Comparison of ENCODE assay signal across 8 cellular contexts in genomic region chr15:74873756-74874424, GRCh38. TPM values are rescaled to one million over a fixed set of nuclear protein-coding genes. Genes with fewer than 3 reads are reported as not detected.
A peak's percentile ranks its signal among the peaks of the same experiment; 100 is the strongest.
DNase-seq lines count a peak whose midpoint lies in the region; ATAC-seq, FAIRE-seq and TF ChIP-seq lines count a peak whose summit lies in the region.

No MANE protein-coding gene starts in this region.

- H3K36me3 ChIP-seq in RWPE2 (ENCODE audit: low read depth) (peaks cover 5% of the 10 kb centered on the region; the same call in 1 of the 2 replicates), endodermal cell (ENCODE audit: control insufficient read depth, insufficient read depth, low read length) (peaks cover 6% of the 10 kb centered on the region)

- 44 to 50% methylated on average over 12 to 16 of the region's 16 CpGs for WGBS in endodermal cell (ENCODE audit: insufficient coverage in 1 of 2, insufficient read length in 1 of 2), 2 experiments

- no peak for FAIRE-seq in GM12891 (lab: Jason Lieb, UNC)

- H3K9me3 Mint-ChIP-seq in endodermal cell (peaks cover 2% of the 10 kb centered on the region), nephron progenitor cell (no peaks in the 10 kb centered on the region)

- no peak for TF ChIP-seq POLR2A in GM12891 (IDR thresholded peaks at IDR 0.05; ENCODE audit: low read depth, low read length)

- H3K4me1 ChIP-seq in RWPE2 (ENCODE audit: insufficient read depth, poor library complexity, severe bottlenecking): peaks cover 21% of the 10 kb centered on the region
- peaks cover 7% of the 10 kb centered on the region for H3K4me1 ChIP-seq in endodermal cell (ENCODE audit: control insufficient read depth, insufficient read depth, low read length)

- H3K27ac Mint-ChIP-seq in endodermal cell (peak overlapping the region; percentile 87), nephron progenitor cell (no peak overlapping the region)

- H3K27me3 Mint-ChIP-seq in endodermal cell (ENCODE audit: insufficient read depth) (peaks cover 1% of the 10 kb centered on the region), nephron progenitor cell (ENCODE audit: low read depth, poor library complexity) (peaks cover 4% of the 10 kb centered on the region)

- peak overlapping the region; percentile 74 for H3K27ac ChIP-seq in RWPE2 (ENCODE audit: poor library complexity, severe bottlenecking)
- H3K27ac ChIP-seq in endodermal cell (ENCODE audit: low read depth, low read length): no peak overlapping the region

- peaks cover 11% of the 10 kb centered on the region for H3K36me3 Mint-ChIP-seq in endodermal cell (ENCODE audit: low read depth)
- H3K36me3 Mint-ChIP-seq in nephron progenitor cell (ENCODE audit: low read depth): no peaks in the 10 kb centered on the region

- H3K9me3 ChIP-seq in RWPE2 (ENCODE audit: severe bottlenecking): no peaks in the 10 kb centered on the region
- H3K9me3 ChIP-seq in endodermal cell (ENCODE audit: control insufficient read depth, low read length): peaks cover 1% of the 10 kb centered on the region

- no peaks in the 10 kb centered on the region for H3K27me3 ChIP-seq in RWPE2 (ENCODE audit: insufficient read depth, poor library complexity, severe bottlenecking)
- no peaks in the 10 kb centered on the region for H3K27me3 ChIP-seq in endodermal cell (ENCODE audit: control insufficient read depth, insufficient read depth, low read length, poor library complexity, severe bottlenecking)

- H3K4me3 ChIP-seq in RWPE2 (ENCODE audit: severe bottlenecking): peak overlapping the region; percentile 97
- peak overlapping the region; percentile 99 for H3K4me3 ChIP-seq in endodermal cell (ENCODE audit: low read length)

- intact Hi-C loops in Right ventricle myocardium superior (cut with DNase I): no loop called here
- intact Hi-C loops in Right ventricle myocardium inferior (cut with DNase I): loop anchor here (2.0 kb wide), 1 partner anchor 15 kb away; no protein-coding TSS in a partner anchor

- TF ChIP-seq CTCF in RWPE2 (IDR thresholded peaks at IDR 0.05; ENCODE audit: poor library complexity, severe bottlenecking): no peak
- TF ChIP-seq CTCF in endodermal cell (conservative IDR thresholded peaks at IDR 0.05): no peak
- no peak for TF ChIP-seq CTCF in nephron progenitor cell (IDR thresholded peaks at IDR 0.05)

- DNase-seq in Right ventricle myocardium superior (peak; percentile 49), Right ventricle myocardium inferior (ENCODE audit: missing footprints) (no peak), RWPE2 (ENCODE audit: low spot score) (no peak), endodermal cell (no peak), nephron progenitor cell (peak; percentile 29), GM12891 (ENCODE audit: insufficient read length, low spot score) (no peak), NCI-H1694 (lab: John Stamatoyannopoulos, UW) (no peak)
- no peak for DNase-seq in stimulated activated naive CD4-positive, alpha-beta T cell treated with Interleukin-2 at 50 U/mL for 16 hours (lab: John Stamatoyannopoulos, UW)

- ATAC-seq in Right ventricle myocardium superior (ENCODE audit: poor library complexity) (peak; percentile 14), Right ventricle myocardium inferior (no peak), RWPE2 (ENCODE audit: low read depth) (peak; percentile 4; the same call in 1 of the 3 replicates)

- H3K9ac ChIP-seq in endodermal cell (ENCODE audit: extremely low read depth, low read length, poor library complexity, severe bottlenecking): no peak overlapping the region

- H3K4me3 Mint-ChIP-seq in endodermal cell (peak overlapping the region; percentile 85), nephron progenitor cell (peak overlapping the region; percentile 94)

- H3K4me1 Mint-ChIP-seq in endodermal cell (peaks cover 27% of the 10 kb centered on the region), nephron progenitor cell (peaks cover 25% of the 10 kb centered on the region)

TF ChIP-seq in GM12891, 5 proteins besides CTCF, POLR2A, EP300 and RAD21:
- TF ChIP-seq POLR2AphosphoS5 (IDR thresholded peaks at IDR 0.05; ENCODE audit: low read depth, low read length) (no peak), POU2F2 (IDR thresholded peaks at IDR 0.05; ENCODE audit: low read depth, low read length) (no peak), TAF1 (IDR thresholded peaks at IDR 0.05; ENCODE audit: low read depth, low read length) (no peak), SPI1 (IDR thresholded peaks at IDR 0.05; ENCODE audit: low read depth, low read length) (no peak), PAX5 (IDR thresholded peaks at IDR 0.05; ENCODE audit: insufficient read depth, low read length, severe bottlenecking) (no peak)
TF ChIP-seq in GM12891: peak in this region for 0.

RNA-seq across cellular contexts. Expression of gene SCAMP2, which starts 0.7 kb away (rescaled TPM):
- total RNA-seq in Right ventricle myocardium superior: 38.8 TPM
- total RNA-seq in Right ventricle myocardium inferior: 42.6 TPM
- total RNA-seq in endodermal cell: 10 to 100 TPM; 47.5 to 50.9 TPM
- 33.0 TPM for polyA plus RNA-seq in endodermal cell (2013, experiment 1 of 2)
- 32.1 TPM for polyA plus RNA-seq in endodermal cell (2013, experiment 2 of 2)
- 59.8 TPM for polyA plus RNA-seq in GM12891 (2012; ENCODE audit: low read depth, missing spikeins)

RNA-seq across cellular contexts. Expression of gene MPI, which starts 16.0 kb away (rescaled TPM):
- total RNA-seq in Right ventricle myocardium superior (53.2 TPM), Right ventricle myocardium inferior (60.8 TPM), endodermal cell (10 to 100 TPM; 50.3 to 59.2 TPM)
- polyA plus RNA-seq in endodermal cell (2013, experiment 1 of 2): 52.8 TPM
- polyA plus RNA-seq in endodermal cell (2013, experiment 2 of 2): 41.9 TPM
- polyA plus RNA-seq in GM12891 (2012; ENCODE audit: low read depth, missing spikeins): 75.5 TPM

RNA-seq across cellular contexts. Expression of gene ULK3, which starts 30.9 kb away (rescaled TPM):
- 35.8 TPM for total RNA-seq in Right ventricle myocardium superior
- 42.3 TPM for total RNA-seq in Right ventricle myocardium inferior
- 10 to 100 TPM; 33.9 to 36.2 TPM for total RNA-seq in endodermal cell
- polyA plus RNA-seq in endodermal cell (2013, experiment 1 of 2): 49.9 TPM
- polyA plus RNA-seq in endodermal cell (2013, experiment 2 of 2): 32.5 TPM
- polyA plus RNA-seq in GM12891 (2012; ENCODE audit: low read depth, missing spikeins): 16.3 TPM

RNA-seq across cellular contexts. Expression of gene FAM219B, which starts 32.8 kb away (rescaled TPM):
- total RNA-seq in Right ventricle myocardium superior (115 TPM), Right ventricle myocardium inferior (110 TPM), endodermal cell (100 to 1,000 TPM; 109 to 112 TPM)
- 75.1 TPM for polyA plus RNA-seq in endodermal cell (2013, experiment 1 of 2)
- 64.5 TPM for polyA plus RNA-seq in endodermal cell (2013, experiment 2 of 2)
- 22.6 TPM for polyA plus RNA-seq in GM12891 (2012; ENCODE audit: low read depth, missing spikeins)

RNA-seq across cellular contexts. Expression of gene CPLX3, which starts 47.5 kb away (rescaled TPM):
- 3.6 TPM for total RNA-seq in Right ventricle myocardium superior
- 2.8 TPM for total RNA-seq in Right ventricle myocardium inferior
- total RNA-seq in endodermal cell: not detected
- 0.25 TPM for polyA plus RNA-seq in endodermal cell (2013, experiment 1 of 2)
- polyA plus RNA-seq in endodermal cell (2013, experiment 2 of 2): 0.17 TPM
- polyA plus RNA-seq in GM12891 (2012; ENCODE audit: low read depth, missing spikeins): 0.15 TPM

Comparison
In these comparisons a context has a peak if more than half of its experiments do, and no peak if none do; other contexts are left out.
1. DNase-seq: peak in Right ventricle myocardium superior (single experiment) and nephron progenitor cell (single experiment); none in Right ventricle myocardium inferior (single experiment), RWPE2 (single experiment), endodermal cell (single experiment), stimulated activated naive CD4-positive, alpha-beta T cell treated with Interleukin-2 at 50 U/mL for 16 hours (single experiment), GM12891 (single experiment) and NCI-H1694 (single experiment).